Comparison of ENCODE assay signal across 12 cellular contexts in genomic region chr16:27408602-27409031, GRCh38. TPM values are rescaled to one million over a fixed set of nuclear protein-coding genes. Genes with fewer than 3 reads are reported as not detected.
DNase-seq lines count a peak whose midpoint lies in the region; ATAC-seq, FAIRE-seq and TF ChIP-seq lines count a peak whose summit lies in the region.
"Had no signal": no experiment of that assay in that cellular context is flagged by ENCODE, and none has a peak within 500 bp of the region (broad histone marks: within the 10 kb centered on the region; RNA-seq: fewer than 3 reads in every experiment).

No MANE protein-coding gene starts in this region.

- no peak for TF ChIP-seq CTCF in AG10803 (conservative IDR thresholded peaks at IDR 0.05; ENCODE audit: low read length)

- H3K4me1 Mint-ChIP-seq in central memory CD8-positive, alpha-beta T cell = peaks cover 80% of the 10 kb centered on the region

- FAIRE-seq in GM12891 (lab: Jason Lieb, UNC) = peak; percentile 78
- FAIRE-seq: D721Med had no signal

- H3K9me3 Mint-ChIP-seq in central memory CD8-positive, alpha-beta T cell = no peaks in the 10 kb centered on the region

- H3K36me3 Mint-ChIP-seq in central memory CD8-positive, alpha-beta T cell (ENCODE audit: insufficient read depth) = peaks cover 49% of the 10 kb centered on the region

- H3K27ac Mint-ChIP-seq in central memory CD8-positive, alpha-beta T cell (ENCODE audit: low read depth) = peak overlapping the region; percentile 100

- peak overlapping the region; percentile 98 for H3K4me3 Mint-ChIP-seq in central memory CD8-positive, alpha-beta T cell

- no peak for TF ChIP-seq POLR2A in GM12891 (IDR thresholded peaks at IDR 0.05; ENCODE audit: low read depth, low read length)

- no peak overlapping the region for H3K4me3 ChIP-seq in AG10803 (ENCODE audit: low read length)
- H3K4me3 ChIP-seq: SJSA1 had no signal

- ATAC-seq in HG03439 (IDR thresholded peaks at IDR 0.05; ENCODE audit: unreplicated experiment) (peak; percentile 29), HG03097 (IDR thresholded peaks at IDR 0.05; ENCODE audit: low FRiP score, unreplicated experiment) (no peak), GM19351 (IDR thresholded peaks at IDR 0.05; ENCODE audit: unreplicated experiment) (no peak)
- no peak for ATAC-seq in central memory CD8-positive, alpha-beta T cell (replicated peaks; ENCODE audit: extremely low read depth, poor library complexity, severe bottlenecking)
- ATAC-seq: left lobe of liver had no signal

- DNase-seq in AG10803 (ENCODE audit: low read depth) = peak; percentile 13
- DNase-seq in GM12891 (ENCODE audit: insufficient read length, low spot score) = no peak
- no peak for DNase-seq in central memory CD8-positive, alpha-beta T cell (ENCODE audit: low spot score in 2 of 2)
- no peak for DNase-seq in hepatic stellate cell (ENCODE audit: low spot score)
- no peak for DNase-seq in COLO829 (ENCODE audit: low spot score)
- DNase-seq: erythroblast had no signal

- no peaks in the 10 kb centered on the region for H3K27me3 Mint-ChIP-seq in central memory CD8-positive, alpha-beta T cell

TF ChIP-seq in GM12891, 5 proteins besides CTCF, POLR2A, EP300 and RAD21:
- TF ChIP-seq POU2F2 (IDR thresholded peaks at IDR 0.05; ENCODE audit: low read depth, low read length) (no peak), POLR2AphosphoS5 (IDR thresholded peaks at IDR 0.05; ENCODE audit: low read depth, low read length) (no peak; the same call in 1 of the 2 replicates), PAX5 (IDR thresholded peaks at IDR 0.05; ENCODE audit: insufficient read depth, low read length, severe bottlenecking) (no peak), TAF1 (IDR thresholded peaks at IDR 0.05; ENCODE audit: low read depth, low read length) (no peak), SPI1 (IDR thresholded peaks at IDR 0.05; ENCODE audit: low read depth, low read length) (peak; percentile 94)

RNA-seq across cellular contexts. Expression of gene IL21R, which starts 6.6 kb away (rescaled TPM):
- 39.6 TPM for polyA plus RNA-seq in GM12891 (2012; ENCODE audit: low read depth, missing spikeins)
